1 cellular context compared by ENCODE assay signal in genomic region chr2:10413488-10413887, GRCh38.
TF ChIP-seq lines count a peak whose summit lies in the region.

No MANE protein-coding gene starts in this region.

TF ChIP-seq in HCT116, 20 proteins besides CTCF, POLR2A, EP300 and RAD21 (continued from another document):
- TF ChIP-seq REST (IDR thresholded peaks at IDR 0.05; ENCODE audit: low read depth) (no peak), EZH2phosphoT487 (IDR thresholded peaks at IDR 0.05; ENCODE audit: borderline replicate concordance) (no peak), ATF3 (IDR thresholded peaks at IDR 0.05) (no peak), EGR1 (IDR thresholded peaks at IDR 0.05; ENCODE audit: low read depth) (no peak), SP1 (IDR thresholded peaks at IDR 0.05; ENCODE audit: low read depth) (no peak), ZBTB33 (IDR thresholded peaks at IDR 0.05; ENCODE audit: extremely low read depth, insufficient replicate concordance, low read length) (no peak)
